Comparison of ENCODE assay signal across 9 cellular contexts in the genomic region with DNA sequence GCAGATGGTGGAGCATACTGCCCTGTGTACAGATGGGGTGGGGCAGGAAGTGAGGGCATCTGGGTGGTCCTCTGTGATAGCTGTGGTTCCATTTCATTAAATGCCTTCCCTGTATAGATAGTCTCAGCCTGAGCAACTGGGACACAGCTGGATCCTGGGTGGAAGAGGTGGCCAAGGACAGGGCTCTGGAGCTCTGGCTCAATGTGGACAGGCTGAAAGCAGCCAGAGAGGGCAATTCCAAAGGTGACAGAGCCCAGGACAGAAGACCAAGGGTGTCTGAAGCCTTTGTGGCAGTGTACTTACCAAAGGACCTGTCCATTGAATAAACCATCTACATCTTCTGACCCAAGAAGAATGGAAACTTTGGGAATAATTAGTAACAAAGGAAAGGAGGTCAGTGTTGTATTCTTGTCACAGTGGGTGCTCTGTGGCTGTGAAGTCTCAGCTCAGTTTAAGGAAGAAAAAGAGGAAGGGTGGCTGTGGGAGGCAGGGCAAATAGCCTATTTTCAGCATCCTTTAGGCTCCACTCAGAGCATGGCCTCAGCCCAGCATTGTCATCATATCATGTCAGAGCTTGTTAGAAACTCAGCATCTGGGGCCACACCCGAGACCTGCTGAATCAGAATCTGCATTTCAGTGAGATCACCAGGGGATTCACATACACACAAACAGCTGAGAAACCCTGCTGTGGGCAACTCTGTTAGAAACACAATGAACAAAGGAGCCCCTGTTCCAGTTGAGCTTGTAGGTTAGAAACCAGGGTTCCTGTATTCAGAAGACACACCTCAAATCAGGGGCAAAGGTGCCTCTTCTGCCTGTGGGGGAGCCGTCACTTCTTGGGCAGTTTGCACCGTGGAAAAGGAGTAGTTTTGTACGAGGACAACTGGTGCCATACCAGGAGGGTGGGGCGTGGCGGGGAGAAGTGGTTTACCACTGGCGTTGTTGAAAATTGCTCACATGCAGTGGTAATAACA.
DNase-seq lines count a peak whose midpoint lies in the region; ATAC-seq, FAIRE-seq and TF ChIP-seq lines count a peak whose summit lies in the region.
"Had no signal": no experiment of that assay in that cellular context is flagged by ENCODE, and none has a peak within 500 bp of the region (broad histone marks: within the 10 kb centered on the region; RNA-seq: fewer than 3 reads in every experiment).

No MANE protein-coding gene starts in this region.

- H3K27ac ChIP-seq in liver (ENCODE audit: low read depth in 1 of 2, low read length in 2 of 2) = peak overlapping the region; percentile 77 to 91

- H3K36me3 ChIP-seq in liver (ENCODE audit: control insufficient read depth in 4 of 4, insufficient read depth in 3 of 4, low read depth in 1 of 4, low read length in 3 of 4) = peaks cover 2 to 8% (median 4%) of the 10 kb centered on the region in 4 donors

- H3K27ac Mint-ChIP-seq in activated T-helper 1 cell treated with anti-CD3 and anti-CD28 coated beads, Interleukin-12 subunit alpha, Interleukin-12 subunit beta, Interleukin-2, Interleukin-4 antibody, amounts not matched to agents 30 ng/mL and 10 ng/mL and 1 ng/mL, durations not matched to agents 14 hours and 24 hours and 36 hours = peak overlapping the region; percentile 86

- H3K36me3 Mint-ChIP-seq in activated T-helper 1 cell treated with anti-CD3 and anti-CD28 coated beads, Interleukin-12 subunit alpha, Interleukin-12 subunit beta, Interleukin-2, Interleukin-4 antibody, amounts not matched to agents 30 ng/mL and 10 ng/mL and 1 ng/mL, durations not matched to agents 14 hours and 24 hours and 36 hours (ENCODE audit: low read depth) = peaks cover 32% of the 10 kb centered on the region

- no peaks in the 10 kb centered on the region for H3K9me3 ChIP-seq in liver (ENCODE audit: control insufficient read depth in 4 of 4, low read length in 3 of 4)

- peak overlapping the region; percentile 49 for H3K4me3 Mint-ChIP-seq in activated T-helper 1 cell treated with anti-CD3 and anti-CD28 coated beads, Interleukin-12 subunit alpha, Interleukin-12 subunit beta, Interleukin-2, Interleukin-4 antibody, amounts not matched to agents 30 ng/mL and 10 ng/mL and 1 ng/mL, durations not matched to agents 14 hours and 24 hours and 36 hours

- ATAC-seq in GM21825 (IDR thresholded peaks at IDR 0.05; ENCODE audit: unreplicated experiment) = peak; percentile 43

- H3K9ac ChIP-seq in liver (ENCODE audit: low read depth in 1 of 2, low read length in 2 of 2) = no peak overlapping the region

- peaks cover 2% of the 10 kb centered on the region for H3K27me3 Mint-ChIP-seq in activated T-helper 1 cell treated with anti-CD3 and anti-CD28 coated beads, Interleukin-12 subunit alpha, Interleukin-12 subunit beta, Interleukin-2, Interleukin-4 antibody, amounts not matched to agents 30 ng/mL and 10 ng/mL and 1 ng/mL, durations not matched to agents 14 hours and 24 hours and 36 hours (ENCODE audit: insufficient read depth)

- H3K4me1 ChIP-seq in liver (ENCODE audit: control insufficient read depth in 4 of 4, insufficient read depth in 4 of 4, low read length in 3 of 4) = peaks cover 14 to 51% (median 37%) of the 10 kb centered on the region in 4 donors

- H3K27me3 ChIP-seq in liver (ENCODE audit: control insufficient read depth in 4 of 4, insufficient read depth in 4 of 4, low read length in 3 of 4) = no peaks in the 10 kb centered on the region

- DNase-seq in GM04503 (ENCODE audit: low read depth) (peak; percentile 38), NCI-H146 treated with DMSO at 0.1 percent for 48 hours (lab: John Stamatoyannopoulos, UW; ENCODE audit: unreplicated experiment) (peak; percentile 51), RCC 7860 (ENCODE audit: low spot score) (no peak), dermis blood vessel endothelial cell (no peak)
- peak; percentile 75 for DNase-seq in activated T-helper 1 cell treated with anti-CD3 and anti-CD28 coated beads, Interleukin-12 subunit alpha, Interleukin-12 subunit beta, Interleukin-2, Interleukin-4 antibody, amounts not matched to agents 30 ng/mL and 10 ng/mL and 1 ng/mL, durations not matched to agents 14 hours and 24 hours and 36 hours (ENCODE audit: low spot score)
- peak; percentile 54 for DNase-seq in stimulated activated CD8-positive, alpha-beta memory T cell treated with anti-CD3 and anti-CD28 coated beads, Interleukin-7, amount 100 ng/mL, for 24 hours (ENCODE audit: low read depth)

- 60% methylated on average over 7 of the region's 7 CpGs for WGBS in liver

- TF ChIP-seq CTCF in liver (IDR thresholded peaks at IDR 0.05; ENCODE audit: low read depth, low read length, missing input control) = no peak

- H3K9me3 Mint-ChIP-seq in activated T-helper 1 cell treated with anti-CD3 and anti-CD28 coated beads, Interleukin-12 subunit alpha, Interleukin-12 subunit beta, Interleukin-2, Interleukin-4 antibody, amounts not matched to agents 30 ng/mL and 10 ng/mL and 1 ng/mL, durations not matched to agents 14 hours and 24 hours and 36 hours = no peaks in the 10 kb centered on the region

- intact Hi-C loops in activated T-helper 1 cell treated with anti-CD3 and anti-CD28 coated beads, Interleukin-12 subunit alpha, Interleukin-12 subunit beta, Interleukin-2, Interleukin-4 antibody, amounts not matched to agents 30 ng/mL and 10 ng/mL and 1 ng/mL, durations not matched to agents 14 hours and 24 hours and 36 hours (cut with micrococcal nuclease) = loop anchor here (1.0 kb wide), 1 partner anchor 38 kb away; no protein-coding TSS in a partner anchor

- no peak overlapping the region for H3K4me3 ChIP-seq in liver (ENCODE audit: low read depth in 1 of 3, low read length in 3 of 3)

- peaks cover 78% of the 10 kb centered on the region for H3K4me1 Mint-ChIP-seq in activated T-helper 1 cell treated with anti-CD3 and anti-CD28 coated beads, Interleukin-12 subunit alpha, Interleukin-12 subunit beta, Interleukin-2, Interleukin-4 antibody, amounts not matched to agents 30 ng/mL and 10 ng/mL and 1 ng/mL, durations not matched to agents 14 hours and 24 hours and 36 hours (ENCODE audit: low read depth)

- no peak for FAIRE-seq in RCC 7860 (lab: Jason Lieb, UNC)
- FAIRE-seq: islet of Langerhans had no signal

- TF ChIP-seq RAD21 in liver (IDR thresholded peaks at IDR 0.05) = no peak

TF ChIP-seq in liver, 16 proteins besides CTCF, POLR2A, EP300 and RAD21:
- TF ChIP-seq, protein P1, sequence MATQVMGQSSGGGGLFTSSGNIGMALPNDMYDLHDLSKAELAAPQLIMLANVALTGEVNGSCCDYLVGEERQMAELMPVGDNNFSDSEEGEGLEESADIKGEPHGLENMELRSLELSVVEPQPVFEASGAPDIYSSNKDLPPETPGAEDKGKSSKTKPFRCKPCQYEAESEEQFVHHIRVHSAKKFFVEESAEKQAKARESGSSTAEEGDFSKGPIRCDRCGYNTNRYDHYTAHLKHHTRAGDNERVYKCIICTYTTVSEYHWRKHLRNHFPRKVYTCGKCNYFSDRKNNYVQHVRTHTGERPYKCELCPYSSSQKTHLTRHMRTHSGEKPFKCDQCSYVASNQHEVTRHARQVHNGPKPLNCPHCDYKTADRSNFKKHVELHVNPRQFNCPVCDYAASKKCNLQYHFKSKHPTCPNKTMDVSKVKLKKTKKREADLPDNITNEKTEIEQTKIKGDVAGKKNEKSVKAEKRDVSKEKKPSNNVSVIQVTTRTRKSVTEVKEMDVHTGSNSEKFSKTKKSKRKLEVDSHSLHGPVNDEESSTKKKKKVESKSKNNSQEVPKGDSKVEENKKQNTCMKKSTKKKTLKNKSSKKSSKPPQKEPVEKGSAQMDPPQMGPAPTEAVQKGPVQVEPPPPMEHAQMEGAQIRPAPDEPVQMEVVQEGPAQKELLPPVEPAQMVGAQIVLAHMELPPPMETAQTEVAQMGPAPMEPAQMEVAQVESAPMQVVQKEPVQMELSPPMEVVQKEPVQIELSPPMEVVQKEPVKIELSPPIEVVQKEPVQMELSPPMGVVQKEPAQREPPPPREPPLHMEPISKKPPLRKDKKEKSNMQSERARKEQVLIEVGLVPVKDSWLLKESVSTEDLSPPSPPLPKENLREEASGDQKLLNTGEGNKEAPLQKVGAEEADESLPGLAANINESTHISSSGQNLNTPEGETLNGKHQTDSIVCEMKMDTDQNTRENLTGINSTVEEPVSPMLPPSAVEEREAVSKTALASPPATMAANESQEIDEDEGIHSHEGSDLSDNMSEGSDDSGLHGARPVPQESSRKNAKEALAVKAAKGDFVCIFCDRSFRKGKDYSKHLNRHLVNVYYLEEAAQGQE (IDR thresholded peaks at IDR 0.05) = no peak
- no peak for TF ChIP-seq EGR1 (IDR thresholded peaks at IDR 0.05; ENCODE audit: low read depth in 2 of 2)

Comparison
In these comparisons a context has a peak if more than half of its experiments do, and no peak if none do; other contexts are left out.
1. DNase-seq: peak in GM04503 (single experiment), NCI-H146 treated with DMSO at 0.1 percent for 48 hours (single experiment), activated T-helper 1 cell treated with anti-CD3 and anti-CD28 coated beads, Interleukin-12 subunit alpha, Interleukin-12 subunit beta, Interleukin-2, Interleukin-4 antibody, amounts not matched to agents 30 ng/mL and 10 ng/mL and 1 ng/mL, durations not matched to agents 14 hours and 24 hours and 36 hours (single experiment) and stimulated activated CD8-positive, alpha-beta memory T cell treated with anti-CD3 and anti-CD28 coated beads, Interleukin-7, amount 100 ng/mL, for 24 hours (single experiment); none in RCC 7860 (single experiment) and dermis blood vessel endothelial cell (single experiment).